8 cellular contexts compared by ENCODE assay signal in the genomic region with DNA sequence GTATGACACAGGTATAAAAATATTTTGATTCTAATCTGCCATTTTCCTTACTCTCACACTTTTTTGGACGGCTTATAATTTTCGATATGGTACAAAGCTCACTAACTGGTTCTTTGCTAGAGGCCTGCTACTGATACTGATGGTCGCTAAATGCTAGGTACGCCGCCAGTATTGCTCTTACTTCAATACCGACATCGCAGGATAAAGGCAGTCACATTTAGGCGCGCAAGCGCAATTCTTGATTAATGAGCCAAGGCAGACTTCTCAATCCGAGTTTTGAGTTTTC. TPM values are rescaled to one million over a fixed set of nuclear protein-coding genes. Genes with fewer than 3 reads are reported as not detected.
DNase-seq lines count a peak whose midpoint lies in the region; ATAC-seq, FAIRE-seq and TF ChIP-seq lines count a peak whose summit lies in the region.

No MANE protein-coding gene starts in this region.

- H3K27me3 ChIP-seq in H1 (replicated peaks in 1 of 4; ENCODE audit: control insufficient read depth in 3 of 4, extremely low read depth in 1 of 4, insufficient read depth in 3 of 4, low read length in 3 of 4): no peaks in the 10 kb centered on the region

- peaks cover 10% of the 10 kb centered on the region for H3K23me2 ChIP-seq in H1 (ENCODE audit: low read depth, low read length)

- peak overlapping the region; percentile 73 for H3K56ac ChIP-seq in H1 (replicated peaks; ENCODE audit: insufficient read length, low read depth, low read length)

- H3K23ac ChIP-seq in H1 (ENCODE audit: insufficient read length): no peak overlapping the region

- no peak for TF ChIP-seq CTCF in H1 (IDR thresholded peaks at IDR 0.05; ENCODE audit: control extremely low read depth in 1 of 3, insufficient read depth in 1 of 3, low read depth in 1 of 3, low read length in 3 of 3)
- TF ChIP-seq CTCF in natural killer cell (IDR thresholded peaks at IDR 0.05): no peak

- peak overlapping the region; percentile 87; the same call in 1 of the 2 replicates for H2BK12ac ChIP-seq in H1 (ENCODE audit: low read depth, low read length)

- no peak for FAIRE-seq in H1 (lab: Jason Lieb, UNC)

- 0 out of 2 replicates have a peak, but pooled peaks cover 6% of the 10 kb centered on the region for H3K79me1 ChIP-seq in H1 (ENCODE audit: low read depth, low read length)

- H3K4me3 Mint-ChIP-seq in natural killer cell: peak overlapping the region; percentile 99

- TF ChIP-seq POLR2A in H1 (IDR thresholded peaks at IDR 0.05; ENCODE audit: control extremely low read depth in 1 of 2, low read depth in 2 of 2, low read length in 2 of 2): no peak

- POLR2A ChIA-PET in H1 (lab: Charles Lee; ENCODE audit: partially characterized antibody): no interaction called here

- H3K4me1 Mint-ChIP-seq in natural killer cell: peaks cover 49 to 50% of the 10 kb centered on the region in 2 donors

- H3K79me2 ChIP-seq in H1 (ENCODE audit: control insufficient read depth in 1 of 2, insufficient read depth in 2 of 2, low read length in 2 of 2): peaks cover 6 to 42% of the 10 kb centered on the region in 2 experiments; a peak in 2 of 4 replicates

- H4K20me1 ChIP-seq in H1 (replicated peaks in 1 of 2; ENCODE audit: control insufficient read depth in 1 of 2, insufficient read depth in 2 of 2, low read length in 2 of 2): peaks cover 6 to 12% of the 10 kb centered on the region in 2 experiments

- H3K27ac ChIP-seq in H1 (ENCODE audit: low read depth, low read length): peak overlapping the region; percentile 86

- H2BK5ac ChIP-seq in H1 (ENCODE audit: low read depth, low read length): peak overlapping the region; percentile 86

- no peaks in the 10 kb centered on the region for H3K9me3 Mint-ChIP-seq in natural killer cell

- H4K8ac ChIP-seq in H1 (ENCODE audit: extremely low read depth, insufficient read depth, low read length): peak overlapping the region; percentile 97; the same call in 1 of the 2 replicates

- no peak overlapping the region for H3K14ac ChIP-seq in H1 (ENCODE audit: insufficient read length)

- H3K4me2 ChIP-seq in H1 (ENCODE audit: insufficient read depth in 1 of 2, low read depth in 2 of 2, low read length in 2 of 2): peak overlapping the region; percentile 65 to 70

- H3K9me3 ChIP-seq in H1 (ENCODE audit: insufficient read depth in 2 of 2, low read depth in 1 of 2, low read length in 1 of 2): no peaks in the 10 kb centered on the region

- no peak for TF ChIP-seq EP300 in H1 (IDR thresholded peaks at IDR 0.05; ENCODE audit: borderline replicate concordance in 1 of 2, low read depth in 2 of 2, low read length in 2 of 2)

- peak; percentile 9 to 18 for ATAC-seq in activated CD4-positive, CD25-positive, alpha-beta regulatory T cell treated with anti-CD3 and anti-CD28 coated beads, Interleukin-2, amount 50 U/mL, for 24 hours
- ATAC-seq in HG02763 (IDR thresholded peaks at IDR 0.05; ENCODE audit: unreplicated experiment) (peak; percentile 26), natural killer cell (peak; percentile 14 to 37 (median 35))

- H3K36me3 ChIP-seq in H1 (ENCODE audit: control insufficient read depth in 2 of 4, insufficient read depth in 4 of 4, low read length in 3 of 4): peaks cover 0 to 10% (median 0%) of the 10 kb centered on the region in 4 experiments; a peak in 1 of 8 replicates

- H3K9ac ChIP-seq in H1 (replicated peaks in 1 of 4; ENCODE audit: extremely low read depth in 1 of 4, low read depth in 3 of 4, low read length in 3 of 4): peak overlapping the region; percentile 40 to 97 (median 82)

- peak overlapping the region; percentile 82 to 98 (median 88) for H3K4me3 ChIP-seq in H1 (ENCODE audit: extremely low read depth in 1 of 4, insufficient read depth in 2 of 4, low read depth in 3 of 4, low read length in 4 of 4)

- no peak overlapping the region for H4K91ac ChIP-seq in H1 (replicated peaks; ENCODE audit: insufficient read length, low read length)

- no peaks in the 10 kb centered on the region for H3K27me3 Mint-ChIP-seq in natural killer cell (ENCODE audit: low read depth in 2 of 2)

- H3K36me3 Mint-ChIP-seq in natural killer cell: no peaks in the 10 kb centered on the region

- intact Hi-C loops in natural killer cell (cut with micrococcal nuclease): loop anchor here (1.0 to 10.0 kb wide), 3 partner anchors 329 to 1959 kb away; partner anchors contain the start of genes ABCE1, ANAPC10, SMARCA5 and ZNF330

- no peak overlapping the region for H2AK5ac ChIP-seq in H1 (ENCODE audit: low read depth, low read length)

- WGBS in H1 (ENCODE audit: extremely low coverage in 1 of 2, insufficient coverage in 1 of 2, insufficient read length in 1 of 2, insufficient replicate concordance in 2 of 2, low coverage in 1 of 2, low lambda C conversion rate in 2 of 2, missing lambda C conversion rate in 1 of 2), 2 experiments: 2% methylated on average over 11 of the region's 11 CpGs; no CpG with 5 or more reads in 1 of the 2 experiments

- H3K18ac ChIP-seq in H1 (ENCODE audit: extremely low read depth, low read length): peak overlapping the region; percentile 68; the same call in 1 of the 2 replicates

- TF ChIP-seq RAD21 in H1 (IDR thresholded peaks at IDR 0.05 in 1 of 2, conservative IDR thresholded peaks at IDR 0.05 in 1 of 2; ENCODE audit: low read depth in 2 of 2, low read length in 2 of 2): no peak

- H3K4me1 ChIP-seq in H1 (replicated peaks in 1 of 4; ENCODE audit: control insufficient read depth in 3 of 4, insufficient read depth in 4 of 4, low read length in 3 of 4): peaks cover 0 to 2% (median 0%) of the 10 kb centered on the region in 4 experiments; a peak in 2 of 7 replicates

- DNase-seq in activated CD4-positive, CD25-positive, alpha-beta regulatory T cell treated with anti-CD3 and anti-CD28 coated beads, Interleukin-2, amount 50 U/mL, for 72 hours: no peak
- DNase-seq in NCI-H82 treated with DMSO at 0.1 percent for 48 hours (lab: John Stamatoyannopoulos, UW; ENCODE audit: unreplicated experiment): peak; percentile 55
- no peak for DNase-seq in H1 (ENCODE audit: low read depth in 1 of 2, low spot score in 2 of 2)
- DNase-seq in natural killer cell: no peak
- DNase-seq in glomerular visceral epithelial cell (ENCODE audit: extremely low spot score): no peak
- DNase-seq in NCI-H2196 treated with DMSO at 0.1 percent for 48 hours (lab: John Stamatoyannopoulos, UW; ENCODE audit: unreplicated experiment): no peak

- H2BK20ac ChIP-seq in H1 (ENCODE audit: low read length): no peak overlapping the region; the same call in 1 of the 2 replicates

- H2AFZ ChIP-seq in H1 (ENCODE audit: low read length): peak overlapping the region; percentile 100

- H3K4ac ChIP-seq in H1 (replicated peaks; ENCODE audit: insufficient read length, low read depth, low read length): peak overlapping the region; percentile 21

- H2BK15ac ChIP-seq in H1 (ENCODE audit: low read length): no peak overlapping the region

- CTCF ChIA-PET in H1 (lab: Charles Lee; ENCODE audit: partially characterized antibody): no interaction called here

- peak overlapping the region; percentile 93 for H4K5ac ChIP-seq in H1 (ENCODE audit: insufficient read length, low read depth, low read length)

- H3K27ac Mint-ChIP-seq in natural killer cell: peak overlapping the region; percentile 96 to 99

- peak overlapping the region; percentile 22 for H2BK120ac ChIP-seq in H1 (replicated peaks; ENCODE audit: low read depth, low read length)

TF ChIP-seq in H1, 55 proteins besides CTCF, POLR2A, EP300 and RAD21:
- TF ChIP-seq ATF2 (IDR thresholded peaks at IDR 0.05; ENCODE audit: low read length) (no peak), SUZ12 (IDR thresholded peaks at IDR 0.05; ENCODE audit: low read length) (no peak), YY1 (IDR thresholded peaks at IDR 0.05; ENCODE audit: low read depth, low read length) (no peak), CTBP2 (IDR thresholded peaks at IDR 0.05; ENCODE audit: borderline replicate concordance, insufficient read depth, insufficient read length, low read length) (no peak), CBX8 (IDR thresholded peaks at IDR 0.05; ENCODE audit: borderline replicate concordance, low read depth, low read length) (no peak), NANOG (IDR thresholded peaks at IDR 0.05; ENCODE audit: insufficient read depth, low read depth, low read length, poor library complexity, severe bottlenecking) (no peak), SAP30 (IDR thresholded peaks at IDR 0.05; ENCODE audit: insufficient read depth, insufficient replicate concordance, low read length) (no peak)
TF ChIP-seq in H1: peak in this region for 0.

RNA-seq across cellular contexts. Expression of gene USP38, which starts 0.6 kb away (rescaled TPM):
- 10.5 and 10.8 TPM in 2 replicates for total RNA-seq in H1 (2021; fragmentation: NEBNext Ultra II Directional; extraction: Animal tissue kit (Norgen Biotek cat#: 25700))
- polyA plus RNA-seq in H1 (2011; rRNA removed): 3.2 and 3.3 TPM in 2 replicates
- polyA plus RNA-seq in H1 (2011; cell fraction: cytosol; rRNA removed): 3.7 TPM
- 4.8 TPM for polyA plus RNA-seq in H1 (2011; cell fraction: nucleus; rRNA removed)
- polyA plus RNA-seq in H1 (2012, experiment 1 of 2): 3.2 to 5.2 TPM (median 4.5 TPM) in 4 replicates
- 0.45 TPM for polyA plus RNA-seq in H1 (2012, experiment 2 of 2)
- 3.8 TPM for polyA plus RNA-seq in H1 (2013, experiment 1 of 2)
- polyA plus RNA-seq in H1 (2013, experiment 2 of 2): 3.6 TPM
- polyA minus RNA-seq in H1 (2011; rRNA and poly(A)+ RNA removed): 20.9 and 22.1 TPM in 2 replicates
- 11.7 TPM for polyA minus RNA-seq in H1 (2011; cell fraction: cytosol; rRNA and poly(A)+ RNA removed)
- polyA minus RNA-seq in H1 (2011; cell fraction: nucleus; rRNA and poly(A)+ RNA removed): 27.6 TPM
- total RNA-seq in natural killer cell: 10 to 100 TPM; 35.6 to 39.5 (median 36.7) TPM
